Comparison of ENCODE assay signal across 20 cellular contexts in genomic region chr6:97405818-97406409, GRCh38.
DNase-seq lines count a peak whose midpoint lies in the region; ATAC-seq, FAIRE-seq and TF ChIP-seq lines count a peak whose summit lies in the region.
"Had no signal": no experiment of that assay in that cellular context is flagged by ENCODE, and none has a peak within 500 bp of the region (broad histone marks: within the 10 kb centered on the region; RNA-seq: fewer than 3 reads in every experiment).

No MANE protein-coding gene starts in this region.

- H2AK5ac ChIP-seq in IMR-90 (ENCODE audit: low read depth, low read length) (no peak overlapping the region), mesendoderm (ENCODE audit: low read length) (no peak overlapping the region)

- peaks cover 17% of the 10 kb centered on the region for H3K4me1 Mint-ChIP-seq in WTC11
- no peaks in the 10 kb centered on the region for H3K4me1 Mint-ChIP-seq in stimulated activated naive B cell treated with anti-CD40 and anti-IgM and Interleukin-4, amounts not matched to agents 10 μg/mL and 1 μg/mL and 100 μg/mL, for 72 hours
- H3K4me1 Mint-ChIP-seq: CD14-positive monocyte had no signal

- BruUV-seq in A673 (replicated peaks; lab: Mats Ljungman, UMichigan) (no TSS peak), IMR-90 (replicated peaks; lab: Mats Ljungman, UMichigan) (no TSS peak)

- CTCF ChIA-PET in A673 (lab: Charles Lee) (no interaction called here), IMR-90 (lab: Yijun Ruan, JAX) (no interaction called here), WTC11 (lab: Charles Lee) (interaction anchor here (1.0 to 1.9 kb wide), 6 partner anchors 10 to 219 kb away, joined by 3 to 8 read pairs (median 4); no protein-coding TSS in a partner anchor)

- no peak for FAIRE-seq in D721Med (lab: Jason Lieb, UNC)
- FAIRE-seq: A549, GM12878, GM18507 had no signal

- H2BK5ac ChIP-seq in IMR-90 (ENCODE audit: low read depth, low read length, poor library complexity, severe bottlenecking), result no peak overlapping the region
- no peak overlapping the region for H2BK5ac ChIP-seq in mesendoderm (ENCODE audit: low read length)

- no peak overlapping the region for H3K4me2 ChIP-seq in IMR-90 (ENCODE audit: low read depth, low read length)
- no peak overlapping the region for H3K4me2 ChIP-seq in mesendoderm (ENCODE audit: low read length)
- H3K4me2 ChIP-seq: A549, SK-N-SH had no signal

- WGBS in IMR-90 (ENCODE audit: extremely low coverage in 2 of 2, insufficient read length in 1 of 2), 2 experiments, result no CpG with 5 or more reads among the region's 3 CpGs
- no CpG with 5 or more reads among the region's 3 CpGs for WGBS in mesendoderm (ENCODE audit: extremely low coverage, insufficient coverage, low lambda C conversion rate)

- H4K8ac ChIP-seq in IMR-90 (ENCODE audit: low read depth in 2 of 2, low read length in 2 of 2), result no peak overlapping the region
- no peak overlapping the region for H4K8ac ChIP-seq in mesendoderm (ENCODE audit: low read depth, low read length)

- no peak overlapping the region for H3K4me3 Mint-ChIP-seq in WTC11
- H3K4me3 Mint-ChIP-seq in stimulated activated naive B cell treated with anti-CD40 and anti-IgM and Interleukin-4, amounts not matched to agents 10 μg/mL and 1 μg/mL and 100 μg/mL, for 72 hours, result no peak overlapping the region

- H3K9ac ChIP-seq in IMR-90 (ENCODE audit: low read depth, low read length) (no peak overlapping the region), mesendoderm (ENCODE audit: low read length) (no peak overlapping the region)
- H3K9ac ChIP-seq: SK-N-SH had no signal

- H3K9me3 Mint-ChIP-seq in WTC11, result no peaks in the 10 kb centered on the region
- no peaks in the 10 kb centered on the region for H3K9me3 Mint-ChIP-seq in stimulated activated naive B cell treated with anti-CD40 and anti-IgM and Interleukin-4, amounts not matched to agents 10 μg/mL and 1 μg/mL and 100 μg/mL, for 72 hours

- H3K4me1 ChIP-seq in A673 (ENCODE audit: insufficient read depth, low read length, poor library complexity, severe bottlenecking) (peaks cover 3% of the 10 kb centered on the region), IMR-90 (ENCODE audit: control insufficient read depth, insufficient read depth, low read length) (no peaks in the 10 kb centered on the region), mesendoderm (ENCODE audit: control insufficient read depth, low read depth, low read length) (no peaks in the 10 kb centered on the region)
- H3K4me1 ChIP-seq: A549 had no signal

- no peak overlapping the region for H3K23ac ChIP-seq in IMR-90 (ENCODE audit: low read depth, low read length)
- H3K23ac ChIP-seq in mesendoderm (ENCODE audit: low read length), result no peak overlapping the region

- no peak overlapping the region for H3K18ac ChIP-seq in IMR-90 (ENCODE audit: low read depth, low read length)
- H3K18ac ChIP-seq in mesendoderm (ENCODE audit: low read length), result no peak overlapping the region

- H3K36me3 ChIP-seq in A673 (ENCODE audit: insufficient read depth, low read length, poor library complexity, severe bottlenecking), result no peaks in the 10 kb centered on the region
- H3K36me3 ChIP-seq in IMR-90 (ENCODE audit: control insufficient read depth, insufficient read depth, low read length), result no peaks in the 10 kb centered on the region
- no peaks in the 10 kb centered on the region for H3K36me3 ChIP-seq in mesendoderm (ENCODE audit: control insufficient read depth, insufficient read depth, low read length)

- no peaks in the 10 kb centered on the region for H3K27me3 Mint-ChIP-seq in WTC11 (ENCODE audit: low read depth)
- H3K27me3 Mint-ChIP-seq in stimulated activated naive B cell treated with anti-CD40 and anti-IgM and Interleukin-4, amounts not matched to agents 10 μg/mL and 1 μg/mL and 100 μg/mL, for 72 hours, result no peaks in the 10 kb centered on the region

- H3K4ac ChIP-seq in IMR-90 (ENCODE audit: low read depth, low read length) (no peak overlapping the region), mesendoderm (ENCODE audit: low read depth, low read length) (no peak overlapping the region)

- in situ Hi-C loops in IMR-90 (cut with MboI; ENCODE audit: low sequenced_read_pairs), result no loop called here

- H2AFZ ChIP-seq in IMR-90 (replicated peaks; ENCODE audit: low read length, poor library complexity), result no peak overlapping the region

- H2BK120ac ChIP-seq in IMR-90 (ENCODE audit: low read depth, low read length), result no peak overlapping the region
- H2BK120ac ChIP-seq in mesendoderm (ENCODE audit: low read depth, low read length), result no peak overlapping the region

- H3K36me3 Mint-ChIP-seq in WTC11, result no peaks in the 10 kb centered on the region
- no peaks in the 10 kb centered on the region for H3K36me3 Mint-ChIP-seq in stimulated activated naive B cell treated with anti-CD40 and anti-IgM and Interleukin-4, amounts not matched to agents 10 μg/mL and 1 μg/mL and 100 μg/mL, for 72 hours
- H3K36me3 Mint-ChIP-seq: CD14-positive monocyte had no signal

- no peak overlapping the region for H3K14ac ChIP-seq in IMR-90 (replicated peaks; ENCODE audit: low read depth, low read length)

- intact Hi-C loops in A673 (cut with micrococcal nuclease; ENCODE audit: unreplicated experiment) (no loop called here), IMR-90 (cut with micrococcal nuclease) (no loop called here)

- no peaks in the 10 kb centered on the region for H3K79me2 ChIP-seq in mesendoderm (ENCODE audit: control insufficient read depth, insufficient read depth, low read length)

- dilution Hi-C loops in IMR-90 (cut with HindIII; ENCODE audit: low sequenced_read_pairs, unreplicated experiment), result no loop called here

- TF ChIP-seq POLR2A in IMR-90 (IDR thresholded peaks at IDR 0.05; ENCODE audit: low read depth, low read length), result no peak

- no peaks in the 10 kb centered on the region for H3K79me1 ChIP-seq in IMR-90 (ENCODE audit: low read depth in 1 of 2, low read length in 2 of 2)
- no peaks in the 10 kb centered on the region for H3K79me1 ChIP-seq in mesendoderm (ENCODE audit: low read length)

- no peak overlapping the region for H2BK20ac ChIP-seq in IMR-90 (ENCODE audit: low read depth, low read length)

- H3K27ac ChIP-seq in A673 (ENCODE audit: low read depth, low read length, poor library complexity, severe bottlenecking) (no peak overlapping the region), IMR-90 (ENCODE audit: insufficient read depth, low read length) (no peak overlapping the region), mesendoderm (ENCODE audit: low read depth, low read length) (no peak overlapping the region)
- H3K27ac ChIP-seq: A549 had no signal

- H4K5ac ChIP-seq in IMR-90 (ENCODE audit: low read depth, low read length) (no peak overlapping the region), mesendoderm (ENCODE audit: low read length) (no peak overlapping the region)

- H4K91ac ChIP-seq in IMR-90 (ENCODE audit: insufficient read depth, low read depth, low read length), result no peak overlapping the region

- H4K20me1 ChIP-seq in IMR-90 (ENCODE audit: insufficient read depth, low read length), result no peaks in the 10 kb centered on the region

- DNase-seq in A673 (ENCODE audit: low spot score) (peak; percentile 6), IMR-90 (no peak), WTC11 (ENCODE audit: low spot score) (no peak), mesendoderm (peak; percentile 73), D721Med (ENCODE audit: insufficient read length, low spot score) (no peak), NCI-H1436 treated with DMSO at 0.1 percent for 48 hours (lab: John Stamatoyannopoulos, UW) (no peak)
- no peak for DNase-seq in stimulated activated naive B cell treated with anti-CD40 and anti-IgM and Interleukin-4, amounts not matched to agents 10 μg/mL and 1 μg/mL and 100 μg/mL, for 72 hours
- DNase-seq: Caco-2, Karpas-422, NCI-H1417 treated with DMSO at 0.1 percent for 48 hours, NCI-H2081 treated with DMSO at 0.1 percent for 48 hours, NCI-H2227 treated with DMSO at 0.1 percent for 48 hours, NCI-H526, SK-N-SH had no signal

- H3K56ac ChIP-seq in IMR-90 (ENCODE audit: extremely low read depth, insufficient read depth, low read length) (no peak overlapping the region), mesendoderm (ENCODE audit: low read length) (no peak overlapping the region)

- ATAC-seq in IMR-90 (ENCODE audit: low read depth) (no peak), WTC11 (peak; percentile 50), HG02678 (IDR thresholded peaks at IDR 0.05; ENCODE audit: unreplicated experiment) (no peak)
- ATAC-seq in stimulated activated naive B cell treated with anti-CD40 and anti-IgM and Interleukin-4, amounts not matched to agents 10 μg/mL and 1 μg/mL and 100 μg/mL, for 72 hours (replicated peaks), result no peak
- ATAC-seq: A549, GM12878, HCT116 had no signal

- no peaks in the 10 kb centered on the region for H3K9me1 ChIP-seq in IMR-90 (ENCODE audit: insufficient read depth, low read length)

- H2BK15ac ChIP-seq in IMR-90 (ENCODE audit: low read depth, low read length), result no peak overlapping the region
- H2BK15ac ChIP-seq in mesendoderm (replicated peaks; ENCODE audit: low read depth), result no peak overlapping the region

- H3K27me3 ChIP-seq in A673 (replicated peaks; ENCODE audit: insufficient read depth, low read depth, low read length, poor library complexity) (no peaks in the 10 kb centered on the region), IMR-90 (ENCODE audit: control insufficient read depth, insufficient read depth, low read length) (no peaks in the 10 kb centered on the region), mesendoderm (ENCODE audit: insufficient read depth, low read length, poor library complexity) (no peaks in the 10 kb centered on the region)

- TF ChIP-seq CTCF in A673 (conservative IDR thresholded peaks at IDR 0.05; ENCODE audit: low read depth, low read length), result no peak
- TF ChIP-seq CTCF in IMR-90 (conservative IDR thresholded peaks at IDR 0.05; ENCODE audit: low read depth, low read length), result no peak
- TF ChIP-seq CTCF in WTC11 (IDR thresholded peaks at IDR 0.05), result no peak
- TF ChIP-seq CTCF in D721Med (IDR thresholded peaks at IDR 0.05; ENCODE audit: insufficient read depth, missing control alignments), result no peak

- POLR2A ChIA-PET in A673 (lab: Charles Lee; ENCODE audit: low non-redundant PET), result no interaction called here
- POLR2A ChIA-PET in IMR-90 (lab: Charles Lee; ENCODE audit: unreplicated experiment), result no interaction called here
- POLR2A ChIA-PET in WTC11 (lab: Charles Lee), result interaction anchor here (0.7 kb wide), 1 partner anchor 262 kb away, joined by 4 read pairs; no protein-coding TSS in a partner anchor

- no peak for TF ChIP-seq RAD21 in IMR-90 (IDR thresholded peaks at IDR 0.05; ENCODE audit: low read length)

- no peak overlapping the region for H2AK9ac ChIP-seq in IMR-90 (replicated peaks; ENCODE audit: low read depth, low read length, poor library complexity)

- no peak overlapping the region for H3K4me3 ChIP-seq in A673 (ENCODE audit: low read depth, low read length, poor library complexity, severe bottlenecking)
- H3K4me3 ChIP-seq in IMR-90 (ENCODE audit: insufficient read depth, low read depth, low read length), result no peak overlapping the region
- H3K4me3 ChIP-seq in mesendoderm (ENCODE audit: low read length), result no peak overlapping the region
- H3K4me3 ChIP-seq: A549, GM12878 had no signal

- H3K9me3 ChIP-seq in A673 (ENCODE audit: low read depth, low read length, poor library complexity, severe bottlenecking) (no peaks in the 10 kb centered on the region), IMR-90 (ENCODE audit: control insufficient read depth, insufficient read depth, low read length) (no peaks in the 10 kb centered on the region)
- H3K9me3 ChIP-seq: A549, Caco-2, SK-N-SH had no signal

- H3K27ac Mint-ChIP-seq in WTC11, result no peak overlapping the region
- H3K27ac Mint-ChIP-seq in stimulated activated naive B cell treated with anti-CD40 and anti-IgM and Interleukin-4, amounts not matched to agents 10 μg/mL and 1 μg/mL and 100 μg/mL, for 72 hours, result no peak overlapping the region
- H3K27ac Mint-ChIP-seq: CD14-positive monocyte had no signal

Comparison
In these comparisons a context has a peak if more than half of its experiments do, and no peak if none do; other contexts are left out.
1. DNase-seq: peak in A673 (single experiment) and mesendoderm (single experiment); none in IMR-90 (single experiment), WTC11 (single experiment), stimulated activated naive B cell treated with anti-CD40 and anti-IgM and Interleukin-4, amounts not matched to agents 10 μg/mL and 1 μg/mL and 100 μg/mL, for 72 hours (single experiment), D721Med (single experiment) and NCI-H1436 treated with DMSO at 0.1 percent for 48 hours (single experiment).